19 cellular contexts compared by ENCODE assay signal in genomic region chr12:68623059-68623458, GRCh38. TPM values are rescaled to one million over a fixed set of nuclear protein-coding genes. Genes with fewer than 3 reads are reported as not detected.
DNase-seq lines count a peak whose midpoint lies in the region; ATAC-seq, FAIRE-seq and TF ChIP-seq lines count a peak whose summit lies in the region.
"Had no signal": no experiment of that assay in that cellular context is flagged by ENCODE, and none has a peak within 500 bp of the region (broad histone marks: within the 10 kb centered on the region; RNA-seq: fewer than 3 reads in every experiment).

No MANE protein-coding gene starts in this region.

- no peak for TF ChIP-seq CTCF in astrocyte (IDR thresholded peaks at IDR 0.05; ENCODE audit: insufficient read depth, low read depth, low read length)
- TF ChIP-seq CTCF in osteocyte (IDR thresholded peaks at IDR 0.05) = no peak
- no peak for TF ChIP-seq CTCF in brain microvascular endothelial cell (IDR thresholded peaks at IDR 0.05; ENCODE audit: low read depth, low read length, missing control alignments)

- H4K8ac ChIP-seq in neuronal stem cell (ENCODE audit: low read depth, low read length) = no peak overlapping the region

- H3K36me3 ChIP-seq in astrocyte (ENCODE audit: insufficient read depth, low read length) (peaks cover 6% of the 10 kb centered on the region), neuronal stem cell (replicated peaks in 1 of 2; ENCODE audit: control insufficient read depth in 2 of 2, insufficient read depth in 2 of 2, low read length in 2 of 2) (peaks cover 3 to 61% of the 10 kb centered on the region in 2 donors), brain microvascular endothelial cell (replicated peaks) (peaks cover 11% of the 10 kb centered on the region)

- H3K4ac ChIP-seq in neuronal stem cell (ENCODE audit: low read length) = no peak overlapping the region

- H3K27ac ChIP-seq in astrocyte (ENCODE audit: low read depth, low read length) (no peak overlapping the region), neuronal stem cell (replicated peaks; ENCODE audit: low read length) (no peak overlapping the region), brain microvascular endothelial cell (no peak overlapping the region)
- H3K27ac ChIP-seq: dorsolateral prefrontal cortex had no signal

- in situ Hi-C loops in brain microvascular endothelial cell (cut with HindIII; ENCODE audit: low pct_ligation_motif_present, low sequenced_read_pairs) = no loop called here

- H4K91ac ChIP-seq in neuronal stem cell (ENCODE audit: low read depth, low read length, poor library complexity) = no peak overlapping the region

- peaks cover 100% of the 10 kb centered on the region for H3K79me2 ChIP-seq in astrocyte (ENCODE audit: insufficient read depth, low read length)

- H3K9me3 ChIP-seq in astrocyte (ENCODE audit: insufficient read depth, low read depth, low read length) = no peaks in the 10 kb centered on the region
- H3K9me3 ChIP-seq in neuronal stem cell (replicated peaks in 1 of 2; ENCODE audit: control insufficient read depth in 2 of 2, insufficient read depth in 1 of 2, low read depth in 1 of 2, low read length in 2 of 2) = peaks cover 3 to 22% of the 10 kb centered on the region in 2 donors
- H3K9me3 ChIP-seq: gastrocnemius medialis had no signal

- no peak overlapping the region for H2AK5ac ChIP-seq in neuronal stem cell (ENCODE audit: low read depth, low read length)

- no peak for FAIRE-seq in astrocyte (lab: Jason Lieb, UNC)

- peaks cover 86% of the 10 kb centered on the region for H3K4me1 Mint-ChIP-seq in activated T-cell treated with anti-CD3 and anti-CD28 coated beads, Interleukin-2, amount 50 U/mL, for 72 hours (ENCODE audit: low read depth)
- H3K4me1 Mint-ChIP-seq in IgD-negative memory B cell = peaks cover 59 to 70% (median 63%) of the 10 kb centered on the region in 3 donors
- peaks cover 44% of the 10 kb centered on the region for H3K4me1 Mint-ChIP-seq in astrocyte (ENCODE audit: low read depth, unreplicated experiment)
- peaks cover 55% of the 10 kb centered on the region for H3K4me1 Mint-ChIP-seq in osteocyte (ENCODE audit: unreplicated experiment)

- H3K27me3 ChIP-seq in astrocyte (ENCODE audit: insufficient read depth, low read length) (no peaks in the 10 kb centered on the region), neuronal stem cell (ENCODE audit: control insufficient read depth in 3 of 3, insufficient read depth in 3 of 3, low read depth in 1 of 3, low read length in 3 of 3) (no peaks in the 10 kb centered on the region), brain microvascular endothelial cell (replicated peaks) (no peaks in the 10 kb centered on the region)
- H3K27me3 ChIP-seq: dorsolateral prefrontal cortex, gastrocnemius medialis, stomach had no signal

- peaks cover 0 to 3% of the 10 kb centered on the region in 2 donors for H3K9me3 Mint-ChIP-seq in activated T-cell treated with anti-CD3 and anti-CD28 coated beads, Interleukin-2, amount 50 U/mL, for 72 hours
- H3K9me3 Mint-ChIP-seq in IgD-negative memory B cell = peaks cover 0 to 4% (median 2%) of the 10 kb centered on the region in 3 donors
- peaks cover 2% of the 10 kb centered on the region for H3K9me3 Mint-ChIP-seq in astrocyte (ENCODE audit: unreplicated experiment)
- H3K9me3 Mint-ChIP-seq in osteocyte (ENCODE audit: unreplicated experiment) = no peaks in the 10 kb centered on the region

- H3K4me2 ChIP-seq in astrocyte (ENCODE audit: low read length) = no peak overlapping the region
- H3K4me2 ChIP-seq in neuronal stem cell (ENCODE audit: insufficient read depth, low read length, poor library complexity, severe bottlenecking) = no peak overlapping the region

- no peak overlapping the region for H2BK5ac ChIP-seq in neuronal stem cell (ENCODE audit: low read length)

- H3K36me3 Mint-ChIP-seq in activated T-cell treated with anti-CD3 and anti-CD28 coated beads, Interleukin-2, amount 50 U/mL, for 72 hours (ENCODE audit: insufficient read depth in 2 of 2) = peaks cover 23 to 36% of the 10 kb centered on the region in 2 donors
- H3K36me3 Mint-ChIP-seq in IgD-negative memory B cell = peaks cover 10% of the 10 kb centered on the region
- H3K36me3 Mint-ChIP-seq in astrocyte (ENCODE audit: low read depth, unreplicated experiment) = peaks cover 16% of the 10 kb centered on the region
- H3K36me3 Mint-ChIP-seq in osteocyte (ENCODE audit: unreplicated experiment) = peaks cover 28% of the 10 kb centered on the region

- H4K20me1 ChIP-seq in astrocyte (ENCODE audit: insufficient read depth, low read length) = peaks cover 97% of the 10 kb centered on the region

- DNase-seq in activated T-cell treated with anti-CD3 and anti-CD28 coated beads, Interleukin-2, amount 50 U/mL, for 72 hours = no peak
- no peak for DNase-seq in activated T-cell treated with anti-CD3 and anti-CD28 coated beads, Interleukin-2, amount 50 U/mL, for 48 hours
- DNase-seq in astrocyte (ENCODE audit: low read depth) (no peak), osteocyte (ENCODE audit: extremely low spot score, unreplicated experiment) (no peak), neuronal stem cell (ENCODE audit: low spot score) (no peak), retina (no peak), brain microvascular endothelial cell (no peak)
- DNase-seq: DMS79 treated with DMSO at 0.1 percent for 48 hours; dorsolateral prefrontal cortex; erythroblast; gastrocnemius medialis; NCI-H187; NCI-H345; NK-92 treated with Interleukin-12 subunit alpha and Interleukin-12 subunit beta, amount 100 ng/mL, for 24 hours; right cardiac atrium; stomach; SW 1271 had no signal

- H3K14ac ChIP-seq in neuronal stem cell (ENCODE audit: low read length) = no peak overlapping the region

- no peaks in the 10 kb centered on the region for H3K27me3 Mint-ChIP-seq in activated T-cell treated with anti-CD3 and anti-CD28 coated beads, Interleukin-2, amount 50 U/mL, for 72 hours (ENCODE audit: low read depth)
- H3K27me3 Mint-ChIP-seq in IgD-negative memory B cell (no peaks in the 10 kb centered on the region), astrocyte (ENCODE audit: low read depth, unreplicated experiment) (no peaks in the 10 kb centered on the region), osteocyte (ENCODE audit: unreplicated experiment) (no peaks in the 10 kb centered on the region)

- no peak overlapping the region for H3K4me3 ChIP-seq in astrocyte (ENCODE audit: insufficient read depth, low read depth, low read length)
- H3K4me3 ChIP-seq in neuronal stem cell (ENCODE audit: low read length in 2 of 2) = no peak overlapping the region
- no peak overlapping the region for H3K4me3 ChIP-seq in brain microvascular endothelial cell (ENCODE audit: low read depth, low read length)
- H3K4me3 ChIP-seq: dorsolateral prefrontal cortex, gastrocnemius medialis, stomach had no signal

- no peak overlapping the region for H2BK120ac ChIP-seq in neuronal stem cell (ENCODE audit: low read depth, low read length)

- H3K4me3 Mint-ChIP-seq in activated T-cell treated with anti-CD3 and anti-CD28 coated beads, Interleukin-2, amount 50 U/mL, for 72 hours = peak overlapping the region in 1 of 2 donors; percentile 41
- H3K4me3 Mint-ChIP-seq in IgD-negative memory B cell = peak overlapping the region in 3 of 4 donors; percentile 8 to 83 (median 25)
- no peak overlapping the region for H3K4me3 Mint-ChIP-seq in astrocyte (ENCODE audit: unreplicated experiment)
- no peak overlapping the region for H3K4me3 Mint-ChIP-seq in osteocyte (ENCODE audit: unreplicated experiment)
- H3K4me3 Mint-ChIP-seq: mesothelial cell of epicardium had no signal

- no peak overlapping the region for H2BK15ac ChIP-seq in neuronal stem cell (ENCODE audit: low read length)

- H3K27ac Mint-ChIP-seq in activated T-cell treated with anti-CD3 and anti-CD28 coated beads, Interleukin-2, amount 50 U/mL, for 72 hours = peak overlapping the region; percentile 72
- peak overlapping the region in 2 of 3 donors; percentile 4 to 60 for H3K27ac Mint-ChIP-seq in IgD-negative memory B cell
- H3K27ac Mint-ChIP-seq in astrocyte (ENCODE audit: unreplicated experiment) = peak overlapping the region; percentile 87
- H3K27ac Mint-ChIP-seq in osteocyte (ENCODE audit: unreplicated experiment) = peak overlapping the region; percentile 6

- no peak overlapping the region for H2BK12ac ChIP-seq in neuronal stem cell (ENCODE audit: low read length)

- no peak for ATAC-seq in activated T-cell treated with anti-CD3 and anti-CD28 coated beads, Interleukin-2, amount 50 U/mL, for 72 hours (replicated peaks in 1 of 2)
- ATAC-seq: right cardiac atrium had no signal

- H3K4me1 ChIP-seq in astrocyte (ENCODE audit: insufficient read depth, low read length) (peaks cover 5% of the 10 kb centered on the region), neuronal stem cell (ENCODE audit: control insufficient read depth in 2 of 2, insufficient read depth in 1 of 2, low read depth in 1 of 2, low read length in 2 of 2) (no peaks in the 10 kb centered on the region)

- H3K18ac ChIP-seq in neuronal stem cell (ENCODE audit: low read length) = no peak overlapping the region

- H2AFZ ChIP-seq in astrocyte (ENCODE audit: low read depth, low read length) (no peak overlapping the region), neuronal stem cell (ENCODE audit: low read length) (no peak overlapping the region)

- no peak overlapping the region for H3K23ac ChIP-seq in neuronal stem cell (ENCODE audit: low read depth, low read length, poor library complexity)

- no peak overlapping the region for H3K9ac ChIP-seq in astrocyte (ENCODE audit: low read length)
- H3K9ac ChIP-seq in neuronal stem cell (ENCODE audit: low read depth, low read length, poor library complexity) = no peak overlapping the region

- peaks cover 1% of the 10 kb centered on the region for H3K79me1 ChIP-seq in neuronal stem cell (ENCODE audit: low read depth, low read length)

RNA-seq across cellular contexts. Expression of gene RAP1B, which starts 12.4 kb away (rescaled TPM):
- total RNA-seq in activated T-cell treated with anti-CD3 and anti-CD28 coated beads, Interleukin-2, amount 50 U/mL, for 72 hours = 100 to 1,000 TPM; 162 to 209 TPM
- polyA plus RNA-seq in IgD-negative memory B cell = 297 TPM
- total RNA-seq in astrocyte = 209 and 216 TPM in 2 replicates
- total RNA-seq in osteocyte = 179 and 182 TPM in 2 replicates
- polyA plus RNA-seq in neuronal stem cell (2013, experiment 1 of 2) = 125 TPM
- polyA plus RNA-seq in neuronal stem cell (2013, experiment 2 of 2) = 123 TPM

Comparison
In these comparisons a context has a peak if more than half of its experiments do, and no peak if none do; other contexts are left out.
1. H3K27ac Mint-ChIP-seq: peak in every context shown above with its lines; median percentile 87 in astrocyte; 72 in activated T-cell treated with anti-CD3 and anti-CD28 coated beads, Interleukin-2, amount 50 U/mL, for 72 hours; 32 in IgD-negative memory B cell; 6 in osteocyte.
2. H3K4me3 Mint-ChIP-seq: peak in IgD-negative memory B cell (3 of 4); none in astrocyte (single experiment) and osteocyte (single experiment).